ENCODE assay signal across 1 cellular context in genomic region chr12:106522708-106523107, GRCh38.
TF ChIP-seq lines count a peak whose summit lies in the region.

No MANE protein-coding gene starts in this region.

TF ChIP-seq in K562, 482 proteins besides CTCF, POLR2A, EP300 and RAD21 (continued from another document and continues in another):
- TF ChIP-seq ZBTB33 (CRISPR knock-in tag; IDR thresholded peaks at IDR 0.05) (no peak), RFX5 (IDR thresholded peaks at IDR 0.05; ENCODE audit: low read depth, low read length) (no peak), ETV5 (CRISPR knock-in tag; IDR thresholded peaks at IDR 0.05; ENCODE audit: low read depth) (no peak), ZKSCAN3 (CRISPR knock-in tag; IDR thresholded peaks at IDR 0.05) (no peak), NFXL1 (CRISPR knock-in tag; IDR thresholded peaks at IDR 0.05) (no peak), ZNF449 (CRISPR knock-in tag; IDR thresholded peaks at IDR 0.05) (no peak), KLF6 (CRISPR knock-in tag; IDR thresholded peaks at IDR 0.05; ENCODE audit: borderline replicate concordance) (no peak), SRSF9 (IDR thresholded peaks at IDR 0.05; ENCODE audit: borderline replicate concordance, low read depth, low read length) (no peak), ZNF696 (CRISPR knock-in tag; conservative IDR thresholded peaks at IDR 0.05) (no peak), ZFP1 (CRISPR knock-in tag; IDR thresholded peaks at IDR 0.05) (no peak), SMARCB1 (IDR thresholded peaks at IDR 0.05; ENCODE audit: insufficient read length, low read depth) (no peak), CREB1 (IDR thresholded peaks at IDR 0.05) (no peak), CREB1 (CRISPR knock-in tag; IDR thresholded peaks at IDR 0.05) (no peak), TFAM (CRISPR knock-in tag; conservative IDR thresholded peaks at IDR 0.05) (no peak), TRIM28 (IDR thresholded peaks at IDR 0.05) (no peak), SOX6 (IDR thresholded peaks at IDR 0.05) (no peak), SNIP1 (IDR thresholded peaks at IDR 0.05; ENCODE audit: low read depth) (no peak), ARID2 (IDR thresholded peaks at IDR 0.05) (peak; percentile 42; the same call in 1 of the 2 replicates), ZNF311 (CRISPR knock-in tag; IDR thresholded peaks at IDR 0.05) (no peak), MBD2 (IDR thresholded peaks at IDR 0.05; ENCODE audit: borderline replicate concordance, low read depth) (no peak), TAF9B (IDR thresholded peaks at IDR 0.05; ENCODE audit: partially characterized antibody) (no peak), SRF (CRISPR knock-in tag; IDR thresholded peaks at IDR 0.05) (no peak), ZNF655 (CRISPR knock-in tag; IDR thresholded peaks at IDR 0.05) (no peak), NFE2L1 (tag; IDR thresholded peaks at IDR 0.05; ENCODE audit: borderline replicate concordance, low read depth) (peak; percentile 95), ZNF232 (CRISPR knock-in tag; IDR thresholded peaks at IDR 0.05) (no peak), CBFA2T3 (IDR thresholded peaks at IDR 0.05) (peak; percentile 44; the same call in 1 of the 2 replicates), HES1 (IDR thresholded peaks at IDR 0.05; ENCODE audit: low read depth) (no peak), ZC3H8 (IDR thresholded peaks at IDR 0.05) (no peak), LCOR (CRISPR knock-in tag; IDR thresholded peaks at IDR 0.05) (no peak), ZNF586 (CRISPR knock-in tag; conservative IDR thresholded peaks at IDR 0.05) (no peak), POU5F1 (IDR thresholded peaks at IDR 0.05; ENCODE audit: borderline replicate concordance, low read depth, low read length, partially characterized antibody) (no peak), SIN3B (IDR thresholded peaks at IDR 0.05; ENCODE audit: low read depth) (no peak), HCFC1 (IDR thresholded peaks at IDR 0.05; ENCODE audit: low read depth, low read length) (no peak), BMI1 (IDR thresholded peaks at IDR 0.05; ENCODE audit: low read length) (0 out of 2 replicates have a peak, but pooled peaks have one; percentile 18), RCOR1 (IDR thresholded peaks at IDR 0.05; ENCODE audit: borderline replicate concordance in 1 of 2, low read depth in 2 of 2, low read length in 2 of 2) (0 out of 4 replicates have a peak, but pooled peaks of 1 of the 2 experiments have one; percentile 9), CEBPZ (IDR thresholded peaks at IDR 0.05; ENCODE audit: borderline replicate concordance, low read depth, low read length) (no peak), NONO (IDR thresholded peaks at IDR 0.05; ENCODE audit: low read depth in 2 of 2, low read length in 1 of 2) (no peak), TAF1 (IDR thresholded peaks at IDR 0.05; ENCODE audit: control insufficient read depth, extremely low read depth, insufficient read depth, low read length, severe bottlenecking) (no peak), TBP (optimal IDR thresholded peaks at IDR 0.05; ENCODE audit: low read depth, low read length) (no peak), CBX1 (IDR thresholded peaks at IDR 0.05; ENCODE audit: low read depth) (no peak), GTF3C2 (IDR thresholded peaks at IDR 0.05; ENCODE audit: borderline replicate concordance, extremely low read depth, insufficient read length) (no peak), PML (IDR thresholded peaks at IDR 0.05; ENCODE audit: low read length) (no peak), ZNF592 (IDR thresholded peaks at IDR 0.05) (no peak), TBL1XR1 (IDR thresholded peaks at IDR 0.05; ENCODE audit: low read length in 2 of 2) (no peak), NBN (IDR thresholded peaks at IDR 0.05; ENCODE audit: low read depth) (no peak), SREBF1 (IDR thresholded peaks at IDR 0.05; ENCODE audit: borderline replicate concordance, low read depth, low read length) (no peak), BRF1 (IDR thresholded peaks at IDR 0.05; ENCODE audit: borderline replicate concordance, extremely low read depth, insufficient read length) (no peak), TGIF2 (CRISPR knock-in tag; IDR thresholded peaks at IDR 0.05) (no peak)
- TF ChIP-seq, protein P1, sequence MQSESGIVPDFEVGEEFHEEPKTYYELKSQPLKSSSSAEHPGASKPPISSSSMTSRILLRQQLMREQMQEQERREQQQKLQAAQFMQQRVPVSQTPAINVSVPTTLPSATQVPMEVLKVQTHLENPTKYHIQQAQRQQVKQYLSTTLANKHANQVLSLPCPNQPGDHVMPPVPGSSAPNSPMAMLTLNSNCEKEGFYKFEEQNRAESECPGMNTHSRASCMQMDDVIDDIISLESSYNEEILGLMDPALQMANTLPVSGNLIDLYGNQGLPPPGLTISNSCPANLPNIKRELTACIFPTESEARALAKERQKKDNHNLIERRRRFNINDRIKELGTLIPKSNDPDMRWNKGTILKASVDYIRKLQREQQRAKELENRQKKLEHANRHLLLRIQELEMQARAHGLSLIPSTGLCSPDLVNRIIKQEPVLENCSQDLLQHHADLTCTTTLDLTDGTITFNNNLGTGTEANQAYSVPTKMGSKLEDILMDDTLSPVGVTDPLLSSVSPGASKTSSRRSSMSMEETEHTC (IDR thresholded peaks at IDR 0.05), result no peak
- TF ChIP-seq, protein P2, sequence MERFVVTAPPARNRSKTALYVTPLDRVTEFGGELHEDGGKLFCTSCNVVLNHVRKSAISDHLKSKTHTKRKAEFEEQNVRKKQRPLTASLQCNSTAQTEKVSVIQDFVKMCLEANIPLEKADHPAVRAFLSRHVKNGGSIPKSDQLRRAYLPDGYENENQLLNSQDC (CRISPR knock-in tag; IDR thresholded peaks at IDR 0.05), result no peak
